Comparison of ENCODE assay signal across 11 cellular contexts in the genomic region with DNA sequence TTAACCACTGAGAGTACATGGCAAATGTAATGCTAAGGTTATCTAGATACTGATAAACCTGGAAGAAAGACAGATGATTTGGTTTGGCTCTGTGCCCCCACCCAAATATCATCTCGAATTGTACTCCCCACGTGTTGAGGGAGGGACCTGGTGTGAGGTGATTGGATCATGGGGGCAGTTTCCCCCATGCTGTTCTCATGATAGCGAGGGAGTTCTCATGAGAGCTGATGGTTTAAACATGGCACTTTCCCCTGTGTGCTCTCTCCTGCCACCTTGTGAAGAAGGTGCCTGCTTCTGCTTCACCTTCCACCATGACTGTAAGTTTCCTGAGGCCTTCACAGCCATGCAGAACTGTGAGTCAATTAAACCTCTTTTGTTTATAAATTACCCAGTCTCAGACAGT. TPM values are rescaled to one million over a fixed set of nuclear protein-coding genes. Genes with fewer than 3 reads are reported as not detected.
DNase-seq lines count a peak whose midpoint lies in the region; ATAC-seq and TF ChIP-seq lines count a peak whose summit lies in the region.
"Had no signal": no experiment of that assay in that cellular context is flagged by ENCODE, and none has a peak within 500 bp of the region (broad histone marks: within the 10 kb centered on the region; RNA-seq: fewer than 3 reads in every experiment).

No MANE protein-coding gene starts in this region.

- no peak overlapping the region for H3K4me2 ChIP-seq in PC-9

- POLR2A ChIA-PET in PC-9 (lab: Charles Lee; ENCODE audit: unreplicated experiment): no interaction called here

- ATAC-seq in GM19035 (IDR thresholded peaks at IDR 0.05; ENCODE audit: unreplicated experiment) (no peak), T-helper 17 cell (no peak)
- ATAC-seq: left lung had no signal

- no peaks in the 10 kb centered on the region for H3K9me3 ChIP-seq in PC-9 (ENCODE audit: insufficient read depth, low read depth)
- no peaks in the 10 kb centered on the region for H3K9me3 ChIP-seq in T-helper 17 cell (ENCODE audit: control insufficient read depth, low read length, poor library complexity, severe bottlenecking)
- H3K9me3 ChIP-seq: left lung had no signal

- H3F3A ChIP-seq in PC-9 (ENCODE audit: insufficient read depth, low read depth): no peaks in the 10 kb centered on the region

- intact Hi-C loops in PC-9 (cut with micrococcal nuclease; ENCODE audit: unreplicated experiment): no loop called here

- no peak overlapping the region for H2AFZ ChIP-seq in PC-9

- H3K27me3 Mint-ChIP-seq in T-helper 17 cell: no peaks in the 10 kb centered on the region
- H3K27me3 Mint-ChIP-seq: central memory CD8-positive, alpha-beta T cell had no signal

- CTCF ChIA-PET in PC-9 (lab: Charles Lee): no interaction called here

- H3K4me3 Mint-ChIP-seq in T-helper 17 cell: no peak overlapping the region
- H3K4me3 Mint-ChIP-seq: central memory CD8-positive, alpha-beta T cell had no signal

- no peaks in the 10 kb centered on the region for H4K20me1 ChIP-seq in PC-9 (ENCODE audit: insufficient read depth)

- peaks cover 13% of the 10 kb centered on the region for H3K4me1 Mint-ChIP-seq in T-helper 17 cell

- H3K27ac ChIP-seq in PC-9: no peak overlapping the region
- H3K27ac ChIP-seq: left lung had no signal

- H3K27ac Mint-ChIP-seq in T-helper 17 cell: no peak overlapping the region

- no TSS peak for BruUV-seq in PC-9 (replicated peaks; lab: Mats Ljungman, UMichigan)

- TF ChIP-seq CTCF in AG09309 (IDR thresholded peaks at IDR 0.05; ENCODE audit: control insufficient read depth, insufficient read depth, low read depth, low read length, missing control alignments) (peak; percentile 33), GM12875 (IDR thresholded peaks at IDR 0.05; ENCODE audit: borderline replicate concordance, insufficient read depth, low read depth, low read length) (peak; percentile 24; the same call in 1 of the 2 replicates), PC-9 (conservative IDR thresholded peaks at IDR 0.05) (peak; percentile 49; the same call in 1 of the 2 replicates), fibroblast of the aortic adventitia (IDR thresholded peaks at IDR 0.05; ENCODE audit: insufficient read depth, low read length) (peak; percentile 28)

- no peaks in the 10 kb centered on the region for H3K27me3 ChIP-seq in PC-9 (ENCODE audit: insufficient read depth, low read depth)
- H3K27me3 ChIP-seq: left lung had no signal

- no peaks in the 10 kb centered on the region for H3K36me3 ChIP-seq in PC-9 (ENCODE audit: low read depth)
- H3K36me3 ChIP-seq: left lung had no signal

- H3K4me3 ChIP-seq in AG09309 (ENCODE audit: control insufficient read depth, low read depth, low read length) (no peak overlapping the region), GM12875 (ENCODE audit: low read depth, low read length) (no peak overlapping the region), PC-9 (no peak overlapping the region), fibroblast of the aortic adventitia (ENCODE audit: low read depth, low read length) (no peak overlapping the region)
- H3K4me3 ChIP-seq: left lung had no signal

- DNase-seq in AG09309 (ENCODE audit: low read depth) (no peak), PC-9 (no peak), fibroblast of the aortic adventitia (ENCODE audit: low read depth) (peak; percentile 9), midbrain (lab: John Stamatoyannopoulos, UW) (no peak), T-helper 17 cell (no peak)
- DNase-seq in activated naive CD4-positive, alpha-beta T cell treated with anti-CD3 and anti-CD28 coated beads, Interleukin-2, amount 50 U/mL, for 16 hours: no peak
- DNase-seq: KG1, left lung had no signal

- H3K36me3 Mint-ChIP-seq in T-helper 17 cell (ENCODE audit: low read depth): peaks cover 3% of the 10 kb centered on the region

- no peaks in the 10 kb centered on the region for H3K9me2 ChIP-seq in PC-9 (ENCODE audit: insufficient read depth)

- 0 out of 2 replicates have a peak, but pooled peaks cover 7% of the 10 kb centered on the region for H3K4me1 ChIP-seq in PC-9 (replicated peaks; ENCODE audit: insufficient read depth)

- no peaks in the 10 kb centered on the region for H3K79me2 ChIP-seq in PC-9 (ENCODE audit: low read depth)

RNA-seq across cellular contexts. Expression of a gene that starts 14.2 kb away (rescaled TPM):
- total RNA-seq in PC-9 (2021) (2.0 and 2.1 TPM in 2 replicates), fibroblast of the aortic adventitia (ENCODE audit: low replicate concordance) (0.09 TPM in 1 of 2 replicates, not detected in the other), T-helper 17 cell (under 1 TPM in 1 of 2 donors, not detected in 1; 0.22 TPM)

RNA-seq across cellular contexts. Expression of a gene that starts 32.0 kb away (rescaled TPM):
- 4.8 and 7.8 TPM in 2 replicates for total RNA-seq in PC-9 (2021)
- 2.0 and 3.6 TPM in 2 replicates for total RNA-seq in fibroblast of the aortic adventitia (ENCODE audit: low replicate concordance)
- under 1 TPM; 0.26 to 0.32 TPM for total RNA-seq in T-helper 17 cell

RNA-seq across cellular contexts. Expression of a gene that starts 32.2 kb away (rescaled TPM):
- 32.1 and 42.6 TPM in 2 replicates for total RNA-seq in PC-9 (2021)
- total RNA-seq in fibroblast of the aortic adventitia (ENCODE audit: low replicate concordance): 7.4 and 14.5 TPM in 2 replicates
- 10 to 100 TPM; 13.2 to 16.0 TPM for total RNA-seq in T-helper 17 cell

RNA-seq across cellular contexts. Expression of a gene that starts 48.3 kb away (rescaled TPM):
- total RNA-seq in PC-9 (2021) (46.1 and 54.5 TPM in 2 replicates), fibroblast of the aortic adventitia (ENCODE audit: low replicate concordance) (21.1 and 33.5 TPM in 2 replicates), T-helper 17 cell (10 to 100 TPM; 13.8 to 15.0 TPM)

RNA-seq across cellular contexts. Expression of a gene that starts 48.8 kb away (rescaled TPM):
- total RNA-seq in PC-9 (2021) (448 and 674 TPM in 2 replicates), fibroblast of the aortic adventitia (ENCODE audit: low replicate concordance) (68.2 and 76.3 TPM in 2 replicates), T-helper 17 cell (10 to 100 TPM; 58.8 to 71.0 TPM)
